Comparison of ENCODE assay signal across 18 cellular contexts in the genomic region with DNA sequence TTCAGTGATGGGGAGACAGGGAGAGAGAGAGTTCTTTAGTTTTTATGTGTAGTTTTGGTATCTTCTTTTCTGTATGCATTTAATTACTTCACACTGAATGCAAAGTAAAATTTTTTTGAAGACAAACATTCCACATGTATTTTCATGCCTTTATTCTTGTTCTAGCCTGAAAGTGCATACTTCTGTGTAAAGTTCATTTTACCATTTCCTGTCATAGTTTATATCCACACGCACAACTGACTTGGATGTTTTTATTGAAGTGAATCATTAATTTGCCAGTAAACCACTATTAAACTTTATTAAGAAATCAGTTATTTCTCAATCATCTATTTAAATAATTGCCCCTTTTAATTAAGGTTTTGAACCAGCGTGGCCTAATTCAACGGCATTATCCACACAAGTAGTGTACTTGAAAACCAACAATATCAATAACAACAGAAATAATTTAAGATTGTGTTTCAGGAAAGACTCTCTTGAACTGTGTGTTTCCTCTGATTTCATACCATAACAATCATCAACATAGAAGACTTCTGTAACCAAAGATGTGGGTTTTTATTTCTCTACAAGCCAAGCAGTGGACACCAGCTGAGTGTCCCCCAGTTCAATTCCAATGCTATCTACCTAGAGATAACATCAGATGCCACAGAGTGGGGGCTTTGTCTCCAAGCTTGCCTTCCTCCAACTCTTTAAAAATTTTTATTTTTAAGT.
DNase-seq lines count a peak whose midpoint lies in the region; TF ChIP-seq lines count a peak whose summit lies in the region.
"Had no signal": no experiment of that assay in that cellular context is flagged by ENCODE, and none has a peak within 500 bp of the region (broad histone marks: within the 10 kb centered on the region; RNA-seq: fewer than 3 reads in every experiment).

No MANE protein-coding gene starts in this region.

- no peak overlapping the region for H3K4ac ChIP-seq in mesenchymal stem cell (ENCODE audit: low read depth in 1 of 2, low read length in 2 of 2)

- no CpG with 5 or more reads among the region's 3 CpGs for WGBS in mesenchymal stem cell

- DNase-seq in AG10803 (ENCODE audit: low read depth): peak; percentile 42
- peak; percentile 44 for DNase-seq in RWPE1 (ENCODE audit: low spot score)
- DNase-seq in epithelial cell of prostate (ENCODE audit: low read depth, low spot score): peak; percentile 57
- no peak for DNase-seq in mesenchymal stem cell
- DNase-seq in NCI-H774 (lab: John Stamatoyannopoulos, UW): no peak
- no peak for DNase-seq in T-helper 2 cell
- no peak for DNase-seq in ecto neural progenitor cell (ENCODE audit: low spot score)
- no peak for DNase-seq in iPS-NIHi11 (ENCODE audit: low spot score)
- DNase-seq: AML-193, DMS79, GDM1, HFFc6, NCI-H1105 treated with DMSO at 0.1 percent for 48 hours, NCI-H1930, NCI-H2171 treated with DMSO at 0.1 percent for 48 hours, NCI-H510A treated with DMSO at 0.1 percent for 48 hours had no signal

- H3K9ac ChIP-seq in mesenchymal stem cell (ENCODE audit: low read length): no peak overlapping the region
- H3K9ac ChIP-seq: KMS-11 had no signal

- H3K23ac ChIP-seq in mesenchymal stem cell (ENCODE audit: low read length in 2 of 2): no peak overlapping the region

- no peak overlapping the region for H3K18ac ChIP-seq in mesenchymal stem cell (ENCODE audit: low read depth in 1 of 2, low read length in 2 of 2)

- H2AFZ ChIP-seq in mesenchymal stem cell (ENCODE audit: low read depth, low read length): no peak overlapping the region

- H3K79me1 ChIP-seq in mesenchymal stem cell (replicated peaks; ENCODE audit: low read length, poor library complexity, severe bottlenecking): no peaks in the 10 kb centered on the region

- no peaks in the 10 kb centered on the region for H3K36me3 ChIP-seq in mesenchymal stem cell (ENCODE audit: control insufficient read depth in 1 of 2, insufficient read depth in 2 of 2, low read depth in 1 of 2, low read length in 2 of 2)
- H3K36me3 ChIP-seq: SJSA1 had no signal

- H2BK12ac ChIP-seq in mesenchymal stem cell (ENCODE audit: low read length in 2 of 2): no peak overlapping the region

- no peak overlapping the region for H2BK120ac ChIP-seq in mesenchymal stem cell (ENCODE audit: low read depth, low read length)

- H3K27ac ChIP-seq in RWPE1 (no peak overlapping the region), epithelial cell of prostate (peak overlapping the region; percentile 83), mesenchymal stem cell (ENCODE audit: low read length, poor library complexity, severe bottlenecking) (peak overlapping the region; percentile 97)
- H3K27ac ChIP-seq: KMS-11, SJSA1 had no signal

- no peaks in the 10 kb centered on the region for H3K27me3 ChIP-seq in mesenchymal stem cell (ENCODE audit: control insufficient read depth in 1 of 2, insufficient read depth in 1 of 2, low read length in 2 of 2)
- H3K27me3 ChIP-seq: SJSA1 had no signal

- H4K8ac ChIP-seq in mesenchymal stem cell (ENCODE audit: low read length): no peak overlapping the region

- H2BK15ac ChIP-seq in mesenchymal stem cell (ENCODE audit: low read depth, poor library complexity, severe bottlenecking): no peak overlapping the region

- no peak overlapping the region for H3K4me2 ChIP-seq in mesenchymal stem cell (ENCODE audit: low read length, poor library complexity, severe bottlenecking)
- H3K4me2 ChIP-seq: KMS-11 had no signal

- H3K4me3 ChIP-seq in AG10803 (ENCODE audit: low read length): no peak overlapping the region
- no peak overlapping the region for H3K4me3 ChIP-seq in mesenchymal stem cell (ENCODE audit: insufficient read depth in 1 of 2, low read depth in 1 of 2, low read length in 2 of 2)
- H3K4me3 ChIP-seq: SJSA1 had no signal

- peak overlapping the region; percentile 73 for H2BK5ac ChIP-seq in mesenchymal stem cell (ENCODE audit: low read depth, low read length, poor library complexity, severe bottlenecking)

- H4K91ac ChIP-seq in mesenchymal stem cell (ENCODE audit: low read length): no peak overlapping the region

- CTCF ChIA-PET in RWPE1 (lab: Yijun Ruan, JAX): no interaction called here

- no peak overlapping the region for H2AK5ac ChIP-seq in mesenchymal stem cell (ENCODE audit: low read length, severe bottlenecking)

- H3K14ac ChIP-seq in mesenchymal stem cell (ENCODE audit: low read length in 2 of 2): no peak overlapping the region

- TF ChIP-seq CTCF in AG10803 (conservative IDR thresholded peaks at IDR 0.05; ENCODE audit: low read length): no peak
- no peak for TF ChIP-seq CTCF in RWPE1 (conservative IDR thresholded peaks at IDR 0.05; ENCODE audit: low read depth)

- H3K9me3 ChIP-seq in mesenchymal stem cell (ENCODE audit: control insufficient read depth, low read length): peaks cover 11% of the 10 kb centered on the region
- H3K9me3 ChIP-seq: SJSA1 had no signal

- POLR2A ChIA-PET in RWPE1 (lab: Yijun Ruan, JAX; ENCODE audit: low non-redundant PET): no interaction called here

- no peaks in the 10 kb centered on the region for H3K4me1 ChIP-seq in mesenchymal stem cell (ENCODE audit: control insufficient read depth, insufficient read depth, low read depth, low read length)

Comparison
In these comparisons a context has a peak if more than half of its experiments do, and no peak if none do; other contexts are left out.
1. DNase-seq: peak in AG10803 (single experiment), RWPE1 (single experiment) and epithelial cell of prostate (single experiment); none in mesenchymal stem cell (single experiment), NCI-H774 (single experiment), T-helper 2 cell (0 of 5), ecto neural progenitor cell (single experiment) and iPS-NIHi11 (single experiment).